In genomic region chr3:114155370-114155821, GRCh38 we compare ENCODE assay signal across 9 cellular contexts.
DNase-seq lines count a peak whose midpoint lies in the region; TF ChIP-seq lines count a peak whose summit lies in the region.
"Had no signal": no experiment of that assay in that cellular context is flagged by ENCODE, and none has a peak within 500 bp of the region (broad histone marks: within the 10 kb centered on the region; RNA-seq: fewer than 3 reads in every experiment).

No MANE protein-coding gene starts in this region.

- no peaks in the 10 kb centered on the region for H3K36me3 ChIP-seq in DOHH2 (ENCODE audit: control insufficient read depth, low read length)
- H3K36me3 ChIP-seq: SJSA1 had no signal

- H3K79me2 ChIP-seq in DOHH2 (ENCODE audit: control insufficient read depth, low read length), result no peaks in the 10 kb centered on the region

- TF ChIP-seq CTCF in DOHH2 (IDR thresholded peaks at IDR 0.05; ENCODE audit: low read depth, low read length, poor library complexity, severe bottlenecking) (peak; percentile 95), WI38 (IDR thresholded peaks at IDR 0.05; ENCODE audit: low read depth, low read length) (peak; percentile 35)

- peaks cover 14% of the 10 kb centered on the region for H3K4me1 ChIP-seq in DOHH2 (ENCODE audit: control insufficient read depth, low read length)

- DNase-seq in HuH-7.5 (ENCODE audit: low spot score) (peak; percentile 34), germinal center (ENCODE audit: low spot score) (peak; percentile 22), ecto neural progenitor cell (ENCODE audit: low spot score) (no peak), NCI-H2107 (lab: John Stamatoyannopoulos, UW) (no peak), Ammon's horn (ENCODE audit: low spot score) (no peak)
- DNase-seq in stimulated activated naive CD4-positive, alpha-beta T cell treated with Interleukin-2 at 50 U/mL for 16 hours (lab: John Stamatoyannopoulos, UW), result peak; percentile 10

- H3K9me2 ChIP-seq in DOHH2 (replicated peaks; ENCODE audit: control insufficient read depth, low read length), result no peaks in the 10 kb centered on the region

- H3K27me3 ChIP-seq in DOHH2 (ENCODE audit: control insufficient read depth, low read length), result peaks cover 9% of the 10 kb centered on the region
- H3K27me3 ChIP-seq: SJSA1 had no signal

- no peaks in the 10 kb centered on the region for H3K9me3 ChIP-seq in DOHH2 (ENCODE audit: control insufficient read depth, insufficient read depth, low read length)
- H3K9me3 ChIP-seq: SJSA1 had no signal

- H3K27ac ChIP-seq in DOHH2 (ENCODE audit: low read depth, low read length), result no peak overlapping the region
- H3K27ac ChIP-seq: SJSA1 had no signal

- no peaks in the 10 kb centered on the region for H3F3A ChIP-seq in DOHH2 (ENCODE audit: control insufficient read depth, insufficient read depth)

- no peak overlapping the region for H3K4me2 ChIP-seq in DOHH2 (ENCODE audit: low read length)

- no peaks in the 10 kb centered on the region for H4K20me1 ChIP-seq in DOHH2 (ENCODE audit: control insufficient read depth, insufficient read depth, low read depth, low read length)

- H3K4me3 ChIP-seq in DOHH2 (ENCODE audit: low read length) (no peak overlapping the region), WI38 (ENCODE audit: low read depth, low read length) (no peak overlapping the region)
- H3K4me3 ChIP-seq: SJSA1 had no signal

Comparison
In these comparisons a context has a peak if more than half of its experiments do, and no peak if none do; other contexts are left out.
1. DNase-seq: peak in HuH-7.5 (single experiment), germinal center (single experiment) and stimulated activated naive CD4-positive, alpha-beta T cell treated with Interleukin-2 at 50 U/mL for 16 hours (single experiment); none in ecto neural progenitor cell (single experiment), NCI-H2107 (single experiment) and Ammon's horn (single experiment).